8 cellular contexts compared by ENCODE assay signal in the genomic region with DNA sequence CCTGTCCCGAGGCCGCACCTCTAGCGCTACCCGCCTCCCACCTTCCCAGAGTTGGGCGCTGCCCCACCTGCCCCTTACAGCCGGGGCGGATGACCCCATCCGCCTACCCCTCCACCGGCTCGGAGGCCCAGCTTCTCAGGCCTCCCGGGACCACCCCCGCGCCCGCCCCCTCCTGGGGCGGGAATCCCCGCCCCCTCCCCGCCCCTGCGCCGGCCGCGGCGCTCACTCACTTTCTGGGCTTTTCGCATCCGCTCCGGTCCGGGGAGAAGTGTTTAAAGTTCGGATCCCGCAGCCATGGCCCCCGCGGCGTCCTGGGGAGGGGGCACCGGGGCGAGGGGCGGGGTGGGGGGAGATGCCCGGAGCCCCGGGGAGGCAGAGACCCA. TPM values are rescaled to one million over a fixed set of nuclear protein-coding genes. Genes with fewer than 3 reads are reported as not detected.
DNase-seq lines count a peak whose midpoint lies in the region; ATAC-seq and TF ChIP-seq lines count a peak whose summit lies in the region.

No MANE protein-coding gene starts in this region.

- no peak overlapping the region for H2BK5ac ChIP-seq in mesenchymal stem cell (ENCODE audit: low read depth, low read length, poor library complexity, severe bottlenecking)

- POLR2A ChIA-PET in GM10248 (lab: Yijun Ruan, JAX): interaction anchor here (1.1 kb wide), 1 partner anchor 41 kb away, joined by 4 read pairs; no protein-coding TSS in a partner anchor

- H3K36me3 ChIP-seq in mesenchymal stem cell (ENCODE audit: control insufficient read depth in 1 of 2, insufficient read depth in 2 of 2, low read depth in 1 of 2, low read length in 2 of 2) (no peaks in the 10 kb centered on the region), BE2C (no peaks in the 10 kb centered on the region)

- no peak overlapping the region for H2AFZ ChIP-seq in mesenchymal stem cell (ENCODE audit: low read depth, low read length)

- CTCF ChIA-PET in GM10248 (lab: Yijun Ruan, JAX): interaction anchor here (0.6 to 3.1 kb wide), 5 partner anchors 9 to 59 kb away, joined by 3 to 16 read pairs (median 4); partner anchors contain the start of gene RABAC1

- H3K27me3 ChIP-seq in HL-60 (ENCODE audit: insufficient read depth, poor library complexity, severe bottlenecking) (peaks cover 28% of the 10 kb centered on the region), mesenchymal stem cell (ENCODE audit: control insufficient read depth in 1 of 2, insufficient read depth in 1 of 2, low read length in 2 of 2) (peaks cover 86 to 88% of the 10 kb centered on the region in 2 experiments), BE2C (peaks cover 62% of the 10 kb centered on the region)

- no peak overlapping the region for H4K8ac ChIP-seq in mesenchymal stem cell (ENCODE audit: low read length)

- no peak overlapping the region for H3K4ac ChIP-seq in mesenchymal stem cell (ENCODE audit: low read depth in 1 of 2, low read length in 2 of 2)

- DNase-seq in 8988T (peak; percentile 72), HL-60 (ENCODE audit: low read depth in 1 of 2, low spot score in 1 of 2) (no peak), astrocyte of the cerebellum (ENCODE audit: low read depth) (no peak), mesenchymal stem cell (no peak), GM10248 (ENCODE audit: extremely low spot score) (no peak), BE2C (no peak), NCI-H526 treated with DMSO at 0.1 percent for 48 hours (lab: John Stamatoyannopoulos, UW) (no peak)

- no peak for ATAC-seq in HG02884 (IDR thresholded peaks at IDR 0.05; ENCODE audit: unreplicated experiment)

- H3K9ac ChIP-seq in mesenchymal stem cell (ENCODE audit: low read length): no peak overlapping the region

- H2AK5ac ChIP-seq in mesenchymal stem cell (ENCODE audit: low read length, severe bottlenecking): no peak overlapping the region

- H3K4me3 ChIP-seq in HL-60 (replicated peaks; ENCODE audit: insufficient read depth, low read length) (peak overlapping the region; percentile 42), astrocyte of the cerebellum (ENCODE audit: low read depth, low read length) (peak overlapping the region; percentile 30), mesenchymal stem cell (ENCODE audit: insufficient read depth in 1 of 2, low read depth in 1 of 2, low read length in 2 of 2) (peak overlapping the region; percentile 45 to 56), BE2C (ENCODE audit: low read depth, low read length) (no peak overlapping the region)

- no peaks in the 10 kb centered on the region for H3K79me1 ChIP-seq in mesenchymal stem cell (replicated peaks; ENCODE audit: low read length, poor library complexity, severe bottlenecking)

- no peak for TF ChIP-seq CTCF in HL-60 (IDR thresholded peaks at IDR 0.05; ENCODE audit: insufficient read depth, low read length)
- no peak for TF ChIP-seq CTCF in astrocyte of the cerebellum (IDR thresholded peaks at IDR 0.05; ENCODE audit: low read depth, low read length, missing control alignments)
- TF ChIP-seq CTCF in GM10248 (IDR thresholded peaks at IDR 0.05; ENCODE audit: control extremely low read depth, extremely low read depth, low read depth, missing control alignments): no peak
- no peak for TF ChIP-seq CTCF in BE2C (IDR thresholded peaks at IDR 0.05; ENCODE audit: low read depth, low read length)

- H3K4me1 ChIP-seq in mesenchymal stem cell (ENCODE audit: control insufficient read depth, insufficient read depth, low read depth, low read length): peaks cover 15% of the 10 kb centered on the region
- H3K4me1 ChIP-seq in BE2C: no peaks in the 10 kb centered on the region

- H2BK15ac ChIP-seq in mesenchymal stem cell (ENCODE audit: low read depth, poor library complexity, severe bottlenecking): no peak overlapping the region

- H3K9me3 ChIP-seq in mesenchymal stem cell (ENCODE audit: control insufficient read depth, low read length) (peaks cover 6% of the 10 kb centered on the region), BE2C (no peaks in the 10 kb centered on the region; the same call in 1 of the 2 replicates)

- no peak overlapping the region for H3K14ac ChIP-seq in mesenchymal stem cell (ENCODE audit: low read length in 2 of 2)

- H3K27ac ChIP-seq in HL-60 (replicated peaks): no peak overlapping the region
- H3K27ac ChIP-seq in mesenchymal stem cell (ENCODE audit: low read length, poor library complexity, severe bottlenecking): no peak overlapping the region

- WGBS in mesenchymal stem cell: 0% methylated on average over 27 of the region's 36 CpGs

- no peak overlapping the region for H4K91ac ChIP-seq in mesenchymal stem cell (ENCODE audit: low read length)

- H2BK120ac ChIP-seq in mesenchymal stem cell (ENCODE audit: low read depth, low read length): no peak overlapping the region

- in situ Hi-C loops in astrocyte of the cerebellum (cut with HindIII; ENCODE audit: low sequenced_read_pairs): no loop called here

- H3K23ac ChIP-seq in mesenchymal stem cell (ENCODE audit: low read length in 2 of 2): no peak overlapping the region

- H3K18ac ChIP-seq in mesenchymal stem cell (ENCODE audit: low read depth in 1 of 2, low read length in 2 of 2): no peak overlapping the region

- H3K4me2 ChIP-seq in mesenchymal stem cell (ENCODE audit: low read length, poor library complexity, severe bottlenecking): peak overlapping the region; percentile 87

- H2BK12ac ChIP-seq in mesenchymal stem cell (ENCODE audit: low read length in 2 of 2): no peak overlapping the region

RNA-seq across cellular contexts. Expression of gene ERFL, which starts 0.4 kb away (rescaled TPM):
- 0.06 TPM for polyA plus RNA-seq in mesenchymal stem cell (2013, experiment 1 of 2)
- polyA plus RNA-seq in mesenchymal stem cell (2013, experiment 2 of 2): 0.05 TPM
- not detected for polyA plus RNA-seq in BE2C (2012; ENCODE audit: insufficient read depth, insufficient read length, low read depth)

RNA-seq across cellular contexts. Expression of gene RABAC1, which starts 31.3 kb away (rescaled TPM):
- polyA plus RNA-seq in mesenchymal stem cell (2013, experiment 1 of 2): 292 TPM
- polyA plus RNA-seq in mesenchymal stem cell (2013, experiment 2 of 2): 293 TPM
- 203 TPM for polyA plus RNA-seq in BE2C (2012; ENCODE audit: insufficient read depth, insufficient read length, low read depth)

RNA-seq across cellular contexts. Expression of gene ARHGEF1, which starts 44.8 kb away (rescaled TPM):
- polyA plus RNA-seq in mesenchymal stem cell (2013, experiment 1 of 2): 69.1 TPM
- polyA plus RNA-seq in mesenchymal stem cell (2013, experiment 2 of 2): 65.8 TPM
- 33.2 TPM for polyA plus RNA-seq in BE2C (2012; ENCODE audit: insufficient read depth, insufficient read length, low read depth)

RNA-seq across cellular contexts. Expression of gene CD79A, which starts 50.7 kb away (rescaled TPM):
- 0.28 TPM for polyA plus RNA-seq in mesenchymal stem cell (2013, experiment 1 of 2)
- polyA plus RNA-seq in mesenchymal stem cell (2013, experiment 2 of 2): 0.32 TPM
- polyA plus RNA-seq in BE2C (2012; ENCODE audit: insufficient read depth, insufficient read length, low read depth): not detected
